1 cellular context compared by ENCODE assay signal in genomic region chr18:457533-457932, GRCh38.
TF ChIP-seq lines count a peak whose summit lies in the region.

No MANE protein-coding gene starts in this region.

TF ChIP-seq in endothelial cell of umbilical vein, 7 proteins besides CTCF, POLR2A, EP300 and RAD21 (continued from another document):
- TF ChIP-seq MYC (IDR thresholded peaks at IDR 0.05; ENCODE audit: low read depth, low read length) (no peak), GATA2 (IDR thresholded peaks at IDR 0.05; ENCODE audit: insufficient read depth, insufficient read length, low read depth, low read length) (no peak)
